8 cellular contexts compared by ENCODE assay signal in genomic region chr1:155136728-155137127, GRCh38. TPM values are rescaled to one million over a fixed set of nuclear protein-coding genes. Genes with fewer than 3 reads are reported as not detected.
DNase-seq lines count a peak whose midpoint lies in the region; ATAC-seq and FAIRE-seq lines count a peak whose summit lies in the region.

No MANE protein-coding gene starts in this region.

- peaks cover 5% of the 10 kb centered on the region for H3K27me3 Mint-ChIP-seq in activated CD4-positive, alpha-beta T cell treated with anti-CD3 and anti-CD28 coated beads, Interleukin-2, amount 10 ng/mL, durations not matched to agents 24 days and 14 days
- H3K27me3 Mint-ChIP-seq in activated T-cell treated with anti-CD3 and anti-CD28 coated beads, Interleukin-2, amount 50 U/mL, for 4 hours (ENCODE audit: low read depth) = no peaks in the 10 kb centered on the region
- no peaks in the 10 kb centered on the region for H3K27me3 Mint-ChIP-seq in stimulated activated naive CD8-positive, alpha-beta T cell treated with anti-CD3 and anti-CD28 coated beads, Interleukin-15, Interleukin-2, amounts not matched to agents 100 ng/mL and 50 ng/mL, for 24 hours

- intact Hi-C loops in activated CD4-positive, alpha-beta T cell treated with anti-CD3 and anti-CD28 coated beads, Interleukin-2, amount 10 ng/mL, durations not matched to agents 24 days and 14 days (cut with micrococcal nuclease) = loop anchor here (5.0 kb wide), 2 partner anchors 134 to 154 kb away; partner anchors contain the start of genes FLAD1 and ZBTB7B

- H3K4me1 ChIP-seq in iPS DF 6.9 (ENCODE audit: control insufficient read depth, insufficient read depth, low read length) = peaks cover 3% of the 10 kb centered on the region; the same call in 1 of the 2 replicates

- H3K27me3 ChIP-seq in iPS DF 6.9 (ENCODE audit: control insufficient read depth, insufficient read depth, low read length) = no peaks in the 10 kb centered on the region

- H3K9me3 ChIP-seq in iPS DF 6.9 (ENCODE audit: control insufficient read depth, insufficient read depth, low read length) = no peaks in the 10 kb centered on the region

- H3K36me3 ChIP-seq in iPS DF 6.9 (ENCODE audit: control insufficient read depth, insufficient read depth, low read length) = no peaks in the 10 kb centered on the region

- peak overlapping the region; percentile 98 for H3K27ac Mint-ChIP-seq in activated CD4-positive, alpha-beta T cell treated with anti-CD3 and anti-CD28 coated beads, Interleukin-2, amount 10 ng/mL, durations not matched to agents 24 days and 14 days
- peak overlapping the region; percentile 100 for H3K27ac Mint-ChIP-seq in stimulated activated naive CD8-positive, alpha-beta T cell treated with anti-CD3 and anti-CD28 coated beads, Interleukin-15, Interleukin-2, amounts not matched to agents 100 ng/mL and 50 ng/mL, for 24 hours

- H3K36me3 Mint-ChIP-seq in activated CD4-positive, alpha-beta T cell treated with anti-CD3 and anti-CD28 coated beads, Interleukin-2, amount 10 ng/mL, durations not matched to agents 24 days and 14 days (ENCODE audit: low read depth) = peaks cover 30% of the 10 kb centered on the region
- H3K36me3 Mint-ChIP-seq in activated T-cell treated with anti-CD3 and anti-CD28 coated beads, Interleukin-2, amount 50 U/mL, for 4 hours (ENCODE audit: insufficient read depth) = peaks cover 8% of the 10 kb centered on the region
- H3K36me3 Mint-ChIP-seq in stimulated activated naive CD8-positive, alpha-beta T cell treated with anti-CD3 and anti-CD28 coated beads, Interleukin-15, Interleukin-2, amounts not matched to agents 100 ng/mL and 50 ng/mL, for 24 hours (ENCODE audit: low read depth) = peaks cover 23% of the 10 kb centered on the region

- peak; percentile 73 for DNase-seq in activated CD4-positive, alpha-beta T cell treated with anti-CD3 and anti-CD28 coated beads, Interleukin-2, amount 10 ng/mL, durations not matched to agents 24 days and 14 days
- DNase-seq in activated CD4-positive, alpha-beta T cell treated with anti-CD3 and anti-CD28 coated beads, Interleukin-2, amount 50 U/mL, for 1 hour = no peak
- no peak for DNase-seq in activated T-cell treated with anti-CD3 and anti-CD28 coated beads, Interleukin-2, amount 50 U/mL, for 4 hours
- DNase-seq in iPS DF 6.9 (ENCODE audit: low read depth, low spot score) (no peak), HTR-8/SVneo (ENCODE audit: insufficient read length, low spot score) (no peak), mucosa of gallbladder (ENCODE audit: low spot score) (no peak), iPS-NIHi7 (ENCODE audit: extremely low spot score) (no peak)

- no peaks in the 10 kb centered on the region for H3K9me3 Mint-ChIP-seq in activated CD4-positive, alpha-beta T cell treated with anti-CD3 and anti-CD28 coated beads, Interleukin-2, amount 10 ng/mL, durations not matched to agents 24 days and 14 days
- no peaks in the 10 kb centered on the region for H3K9me3 Mint-ChIP-seq in activated T-cell treated with anti-CD3 and anti-CD28 coated beads, Interleukin-2, amount 50 U/mL, for 4 hours
- no peaks in the 10 kb centered on the region for H3K9me3 Mint-ChIP-seq in stimulated activated naive CD8-positive, alpha-beta T cell treated with anti-CD3 and anti-CD28 coated beads, Interleukin-15, Interleukin-2, amounts not matched to agents 100 ng/mL and 50 ng/mL, for 24 hours

- no peak for FAIRE-seq in HTR-8/SVneo (lab: Jason Lieb, UNC)

- ATAC-seq in activated T-cell treated with anti-CD3 and anti-CD28 coated beads, Interleukin-2, amount 50 U/mL, for 4 hours = no peak

- peaks cover 45% of the 10 kb centered on the region for H3K4me1 Mint-ChIP-seq in activated CD4-positive, alpha-beta T cell treated with anti-CD3 and anti-CD28 coated beads, Interleukin-2, amount 10 ng/mL, durations not matched to agents 24 days and 14 days
- peaks cover 43% of the 10 kb centered on the region for H3K4me1 Mint-ChIP-seq in activated T-cell treated with anti-CD3 and anti-CD28 coated beads, Interleukin-2, amount 50 U/mL, for 4 hours (ENCODE audit: low read depth)
- peaks cover 49% of the 10 kb centered on the region for H3K4me1 Mint-ChIP-seq in stimulated activated naive CD8-positive, alpha-beta T cell treated with anti-CD3 and anti-CD28 coated beads, Interleukin-15, Interleukin-2, amounts not matched to agents 100 ng/mL and 50 ng/mL, for 24 hours (ENCODE audit: low read depth)

- no CpG with 5 or more reads among the region's 8 CpGs for WGBS in iPS DF 6.9 (ENCODE audit: insufficient coverage, insufficient read length)

- H3K27ac ChIP-seq in iPS DF 6.9 (ENCODE audit: low read length) = no peak overlapping the region

- H3K4me3 ChIP-seq in iPS DF 6.9 (ENCODE audit: low read length) = peak overlapping the region; percentile 6; the same call in 1 of the 2 replicates

- peak overlapping the region; percentile 98 for H3K4me3 Mint-ChIP-seq in activated CD4-positive, alpha-beta T cell treated with anti-CD3 and anti-CD28 coated beads, Interleukin-2, amount 10 ng/mL, durations not matched to agents 24 days and 14 days
- H3K4me3 Mint-ChIP-seq in activated T-cell treated with anti-CD3 and anti-CD28 coated beads, Interleukin-2, amount 50 U/mL, for 4 hours = peak overlapping the region; percentile 98
- peak overlapping the region; percentile 93 for H3K4me3 Mint-ChIP-seq in stimulated activated naive CD8-positive, alpha-beta T cell treated with anti-CD3 and anti-CD28 coated beads, Interleukin-15, Interleukin-2, amounts not matched to agents 100 ng/mL and 50 ng/mL, for 24 hours

RNA-seq across cellular contexts. Expression of gene SLC50A1, which starts 1.1 kb away (rescaled TPM):
- 46.2 and 46.3 TPM in 2 replicates for total RNA-seq in activated CD4-positive, alpha-beta T cell treated with anti-CD3 and anti-CD28 coated beads, Interleukin-2, amount 10 ng/mL, durations not matched to agents 24 days and 14 days
- 10 to 100 TPM; 29.1 to 36.0 (median 33.5) TPM for total RNA-seq in activated T-cell treated with anti-CD3 and anti-CD28 coated beads, Interleukin-2, amount 50 U/mL, for 4 hours
- 54.7 TPM for total RNA-seq in mucosa of gallbladder

RNA-seq across cellular contexts. Expression of gene DPM3, which starts 3.6 kb away (rescaled TPM):
- total RNA-seq in activated CD4-positive, alpha-beta T cell treated with anti-CD3 and anti-CD28 coated beads, Interleukin-2, amount 10 ng/mL, durations not matched to agents 24 days and 14 days = 34.5 and 37.2 TPM in 2 replicates
- total RNA-seq in activated T-cell treated with anti-CD3 and anti-CD28 coated beads, Interleukin-2, amount 50 U/mL, for 4 hours = 10 to 100 TPM; 28.2 to 39.2 (median 33.0) TPM
- 130 TPM for total RNA-seq in mucosa of gallbladder

RNA-seq across cellular contexts. Expression of gene EFNA1, which starts 9.1 kb away (rescaled TPM):
- 0.24 TPM in 1 of 2 replicates, not detected in the other for total RNA-seq in activated CD4-positive, alpha-beta T cell treated with anti-CD3 and anti-CD28 coated beads, Interleukin-2, amount 10 ng/mL, durations not matched to agents 24 days and 14 days
- under 1 TPM; 0.30 to 0.61 (median 0.32) TPM for total RNA-seq in activated T-cell treated with anti-CD3 and anti-CD28 coated beads, Interleukin-2, amount 50 U/mL, for 4 hours
- total RNA-seq in mucosa of gallbladder = 100.0 TPM

RNA-seq across cellular contexts. Expression of gene KRTCAP2, which starts 36.4 kb away (rescaled TPM):
- 244 and 245 TPM in 2 replicates for total RNA-seq in activated CD4-positive, alpha-beta T cell treated with anti-CD3 and anti-CD28 coated beads, Interleukin-2, amount 10 ng/mL, durations not matched to agents 24 days and 14 days
- total RNA-seq in activated T-cell treated with anti-CD3 and anti-CD28 coated beads, Interleukin-2, amount 50 U/mL, for 4 hours = 100 to 1,000 TPM; 191 to 204 (median 193) TPM
- total RNA-seq in mucosa of gallbladder = 158 TPM

RNA-seq across cellular contexts. Expression of gene TRIM46, which starts 36.9 kb away (rescaled TPM):
- total RNA-seq in activated CD4-positive, alpha-beta T cell treated with anti-CD3 and anti-CD28 coated beads, Interleukin-2, amount 10 ng/mL, durations not matched to agents 24 days and 14 days = 9.4 and 10.7 TPM in 2 replicates
- total RNA-seq in activated T-cell treated with anti-CD3 and anti-CD28 coated beads, Interleukin-2, amount 50 U/mL, for 4 hours = 1 to 10 TPM; 3.5 to 4.4 (median 3.5) TPM
- 0.83 TPM for total RNA-seq in mucosa of gallbladder

Comparison
In these comparisons a context has a peak if more than half of its experiments do, and no peak if none do; other contexts are left out.
1. RNA of gene EFNA1, which starts 9.1 kb away (total RNA-seq): 100.0 TPM in mucosa of gallbladder (single experiment); 0.30 to 0.61 TPM in activated T-cell treated with anti-CD3 and anti-CD28 coated beads, Interleukin-2, amount 50 U/mL, for 4 hours and 0.24 TPM in activated CD4-positive, alpha-beta T cell treated with anti-CD3 and anti-CD28 coated beads, Interleukin-2, amount 10 ng/mL, durations not matched to agents 24 days and 14 days; every median in the first group is over 10 times any median in the second.
2. Peak in every context shown above with its lines, with median percentiles within 50 percentile points of each other: H3K4me3 Mint-ChIP-seq.